ENCODE assay signal across 21 cellular contexts in the genomic region with DNA sequence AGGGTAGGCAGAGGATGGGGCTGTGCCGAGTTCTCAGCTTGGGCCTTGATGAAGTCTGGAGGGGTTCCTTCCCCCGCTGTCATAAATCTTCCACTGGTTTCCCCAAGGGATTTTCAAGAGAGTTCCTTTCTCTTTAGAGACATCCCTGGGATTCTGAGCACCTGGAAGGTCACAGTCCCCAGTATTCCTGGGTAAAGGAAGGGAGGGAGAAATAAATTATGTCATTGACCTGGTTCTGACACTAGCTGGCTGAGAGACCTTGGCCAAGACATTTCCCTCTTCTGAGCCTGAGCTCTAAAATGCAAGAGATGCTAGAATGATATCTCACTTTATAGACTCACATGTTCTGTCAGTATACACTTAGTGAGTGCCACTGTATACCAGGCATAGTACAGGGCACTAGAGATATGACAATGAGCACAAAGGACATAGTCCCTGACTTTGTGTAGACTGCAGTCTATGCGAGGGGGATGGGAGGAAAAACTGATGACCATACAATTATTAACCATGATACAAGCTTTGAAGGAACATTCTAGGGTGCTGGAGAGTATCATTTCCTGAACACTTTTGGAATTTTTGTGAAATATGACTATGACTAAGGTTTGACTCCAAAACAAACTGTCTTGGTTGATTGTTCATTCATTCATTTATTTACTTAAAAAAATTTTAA.
A peak's percentile ranks its signal among the peaks of the same experiment; 100 is the strongest.
DNase-seq lines count a peak whose midpoint lies in the region; ATAC-seq, FAIRE-seq and TF ChIP-seq lines count a peak whose summit lies in the region.
"Had no signal": no experiment of that assay in that cellular context is flagged by ENCODE, and none has a peak within 500 bp of the region (broad histone marks: within the 10 kb centered on the region; RNA-seq: fewer than 3 reads in every experiment).

No MANE protein-coding gene starts in this region.

- H3K14ac ChIP-seq in IMR-90 (replicated peaks; ENCODE audit: low read depth, low read length), result no peak overlapping the region

- H3K79me1 ChIP-seq in IMR-90 (ENCODE audit: low read depth in 1 of 2, low read length in 2 of 2), result no peaks in the 10 kb centered on the region

- TF ChIP-seq POLR2A in HepG2 (IDR thresholded peaks at IDR 0.05; ENCODE audit: insufficient read depth in 1 of 2, low read depth in 2 of 2, low read length in 2 of 2) (no peak), right lobe of liver (IDR thresholded peaks at IDR 0.05) (no peak), IMR-90 (IDR thresholded peaks at IDR 0.05; ENCODE audit: low read depth, low read length) (no peak), body of pancreas (IDR thresholded peaks at IDR 0.05) (no peak)

- H3K27me3 ChIP-seq in HepG2 (ENCODE audit: control insufficient read depth in 1 of 2, insufficient read depth in 2 of 2, low read length in 2 of 2), result peaks cover 0 to 11% of the 10 kb centered on the region in 2 experiments; a peak in 2 of 5 replicates
- H3K27me3 ChIP-seq in right lobe of liver, result no peaks in the 10 kb centered on the region
- no peaks in the 10 kb centered on the region for H3K27me3 ChIP-seq in IMR-90 (ENCODE audit: control insufficient read depth, insufficient read depth, low read length)
- H3K27me3 ChIP-seq in body of pancreas, result no peaks in the 10 kb centered on the region
- H3K27me3 ChIP-seq in pancreas, result no peaks in the 10 kb centered on the region

- DNase-seq in HepG2 (ENCODE audit: low spot score) (no peak), right lobe of liver (no peak), IMR-90 (no peak), body of pancreas (peak; percentile 30 to 61 (median 34)), pancreas (peak in 1 of 6 donors; percentile 28), NCI-H146 treated with DMSO at 0.1 percent for 48 hours (lab: John Stamatoyannopoulos, UW; ENCODE audit: unreplicated experiment) (no peak), NCI-H748 (lab: John Stamatoyannopoulos, UW; ENCODE audit: unreplicated experiment) (no peak), left cardiac atrium (no peak)
- DNase-seq: 8988T; C1 segment of cervical spinal cord; Calu3; CD4-positive, alpha-beta memory T cell; COR-L47; DMS153; DND-41; GM23248; H9; HFFc6 had no signal

- TF ChIP-seq CTCF in HepG2 (CRISPR knock-in tag; IDR thresholded peaks at IDR 0.05) (no peak), right lobe of liver (IDR thresholded peaks at IDR 0.05) (no peak), IMR-90 (conservative IDR thresholded peaks at IDR 0.05; ENCODE audit: low read depth, low read length) (no peak), body of pancreas (IDR thresholded peaks at IDR 0.05) (no peak), pancreas (IDR thresholded peaks at IDR 0.05) (no peak)

- 31% methylated on average over 3 of the region's 3 CpGs for WGBS in HepG2 (ENCODE audit: low lambda C conversion rate)
- 87% methylated on average over 3 of the region's 3 CpGs for WGBS in right lobe of liver (ENCODE audit: insufficient coverage, low coverage, low lambda C conversion rate, missing lambda C conversion rate)
- WGBS in IMR-90 (ENCODE audit: extremely low coverage in 2 of 2, insufficient read length in 1 of 2), 2 experiments, result no CpG with 5 or more reads among the region's 3 CpGs
- 78 to 85% methylated on average over 3 of the region's 3 CpGs for WGBS in body of pancreas, 2 donors
- WGBS in pancreas, 2 donors, result 81% methylated on average over 3 of the region's 3 CpGs

- no peak overlapping the region for H4K8ac ChIP-seq in IMR-90 (ENCODE audit: low read depth in 2 of 2, low read length in 2 of 2)

- no peak overlapping the region for H3K4me3 ChIP-seq in HepG2 (replicated peaks in 1 of 3; ENCODE audit: insufficient read depth in 1 of 3, low read depth in 2 of 3, low read length in 3 of 3)
- H3K4me3 ChIP-seq in right lobe of liver, result no peak overlapping the region
- no peak overlapping the region for H3K4me3 ChIP-seq in IMR-90 (ENCODE audit: insufficient read depth, low read depth, low read length)
- H3K4me3 ChIP-seq in body of pancreas, result no peak overlapping the region
- H3K4me3 ChIP-seq in pancreas, result no peak overlapping the region
- H3K4me3 ChIP-seq: GM12878, GM23248 had no signal

- ATAC-seq in HepG2 (no peak), right lobe of liver (no peak), IMR-90 (ENCODE audit: low read depth) (no peak), body of pancreas (peak; percentile 96), pancreas (peak; percentile 88 to 97 (median 94)), left cardiac atrium (no peak)
- ATAC-seq: GM12878 had no signal

- dilution Hi-C loops in IMR-90 (cut with HindIII; ENCODE audit: low sequenced_read_pairs, unreplicated experiment), result no loop called here

- no peak overlapping the region for H2BK5ac ChIP-seq in IMR-90 (ENCODE audit: low read depth, low read length, poor library complexity, severe bottlenecking)

- H3K79me2 ChIP-seq in HepG2 (ENCODE audit: insufficient read depth, low read length), result no peaks in the 10 kb centered on the region

- no peaks in the 10 kb centered on the region for H3K9me1 ChIP-seq in IMR-90 (ENCODE audit: insufficient read depth, low read length)

- H3K9ac ChIP-seq in HepG2 (ENCODE audit: insufficient read depth, low read depth, low read length), result no peak overlapping the region
- no peak overlapping the region for H3K9ac ChIP-seq in IMR-90 (ENCODE audit: low read depth, low read length)
- H3K9ac ChIP-seq: GM23248 had no signal

- H4K20me1 ChIP-seq in HepG2 (ENCODE audit: insufficient read depth, low read length), result no peaks in the 10 kb centered on the region
- H4K20me1 ChIP-seq in IMR-90 (ENCODE audit: insufficient read depth, low read length), result no peaks in the 10 kb centered on the region

- no peak overlapping the region for H3K56ac ChIP-seq in IMR-90 (ENCODE audit: extremely low read depth, insufficient read depth, low read length)

- H3K23ac ChIP-seq in IMR-90 (ENCODE audit: low read depth, low read length), result no peak overlapping the region

- H3K27ac ChIP-seq in HepG2 (ENCODE audit: extremely low read length, insufficient read depth, low read length), result no peak overlapping the region
- H3K27ac ChIP-seq in right lobe of liver, result no peak overlapping the region
- no peak overlapping the region for H3K27ac ChIP-seq in IMR-90 (ENCODE audit: insufficient read depth, low read length)
- H3K27ac ChIP-seq in body of pancreas, result peak overlapping the region in 1 of 4 donors; percentile 20
- H3K27ac ChIP-seq in pancreas, result no peak overlapping the region
- H3K27ac ChIP-seq: GM23248 had no signal

- H3K36me3 ChIP-seq in HepG2 (replicated peaks in 1 of 2; ENCODE audit: control insufficient read depth in 1 of 2, insufficient read depth in 2 of 2, low read length in 2 of 2) (no peaks in the 10 kb centered on the region), right lobe of liver (no peaks in the 10 kb centered on the region), IMR-90 (ENCODE audit: control insufficient read depth, insufficient read depth, low read length) (no peaks in the 10 kb centered on the region), body of pancreas (replicated peaks in 1 of 2; ENCODE audit: insufficient read depth in 1 of 2, low read depth in 2 of 2) (no peaks in the 10 kb centered on the region), pancreas (no peaks in the 10 kb centered on the region)

- no peaks in the 10 kb centered on the region for H3K4me1 ChIP-seq in HepG2 (ENCODE audit: insufficient read depth, low read length)
- H3K4me1 ChIP-seq in right lobe of liver, result no peaks in the 10 kb centered on the region
- no peaks in the 10 kb centered on the region for H3K4me1 ChIP-seq in IMR-90 (ENCODE audit: control insufficient read depth, insufficient read depth, low read length)
- H3K4me1 ChIP-seq in body of pancreas, result peaks cover 12% of the 10 kb centered on the region
- peaks cover 0 to 7% (median 0%) of the 10 kb centered on the region in 3 donors for H3K4me1 ChIP-seq in pancreas

- no peak for FAIRE-seq in HepG2 (lab: Jason Lieb, UNC)
- FAIRE-seq in pancreas (lab: Jason Lieb, UNC), result no peak
- FAIRE-seq: G401.6, GM12878, GM19239 had no signal

- no peak overlapping the region for H4K91ac ChIP-seq in IMR-90 (ENCODE audit: insufficient read depth, low read depth, low read length)

- no peak overlapping the region for H2BK15ac ChIP-seq in IMR-90 (ENCODE audit: low read depth, low read length)

- H2BK120ac ChIP-seq in IMR-90 (ENCODE audit: low read depth, low read length), result no peak overlapping the region

- H3K4ac ChIP-seq in IMR-90 (ENCODE audit: low read depth, low read length), result no peak overlapping the region

- H2AFZ ChIP-seq in HepG2 (ENCODE audit: low read length), result no peak overlapping the region
- no peak overlapping the region for H2AFZ ChIP-seq in IMR-90 (replicated peaks; ENCODE audit: low read length, poor library complexity)
- H2AFZ ChIP-seq: GM23248 had no signal

- H3K18ac ChIP-seq in IMR-90 (ENCODE audit: low read depth, low read length), result no peak overlapping the region

- no TSS peak for BruUV-seq in HepG2 (replicated peaks; lab: Mats Ljungman, UMichigan)
- BruUV-seq in IMR-90 (replicated peaks; lab: Mats Ljungman, UMichigan), result no TSS peak

- H3K9me3 ChIP-seq in HepG2 (ENCODE audit: low read length) (no peaks in the 10 kb centered on the region), right lobe of liver (no peaks in the 10 kb centered on the region), IMR-90 (ENCODE audit: control insufficient read depth, insufficient read depth, low read length) (no peaks in the 10 kb centered on the region), body of pancreas (no peaks in the 10 kb centered on the region), pancreas (no peaks in the 10 kb centered on the region)

- H2AK5ac ChIP-seq in IMR-90 (ENCODE audit: low read depth, low read length), result no peak overlapping the region

- CTCF ChIA-PET in HepG2 (lab: Yijun Ruan, JAX; ENCODE audit: low intra/inter-chr PET ratio, low total read pairs) (no interaction called here), IMR-90 (lab: Yijun Ruan, JAX) (interaction anchor here (1.0 kb wide), 1 partner anchor 9 kb away, joined by 3 read pairs; no protein-coding TSS in a partner anchor)

- TF ChIP-seq EP300 in HepG2 (IDR thresholded peaks at IDR 0.05; ENCODE audit: low read depth in 2 of 2, low read length in 2 of 2), result no peak
- TF ChIP-seq EP300 in HepG2 (CRISPR knock-in tag; IDR thresholded peaks at IDR 0.05; ENCODE audit: borderline replicate concordance), result no peak

- no peak overlapping the region for H4K5ac ChIP-seq in IMR-90 (ENCODE audit: low read depth, low read length)

- H2AK9ac ChIP-seq in IMR-90 (replicated peaks; ENCODE audit: low read depth, low read length, poor library complexity), result no peak overlapping the region

- H2BK20ac ChIP-seq in IMR-90 (ENCODE audit: low read depth, low read length), result 0 out of 2 replicates have a peak overlapping the region, but pooled peaks have one; percentile 16

- no peak overlapping the region for H3K4me2 ChIP-seq in HepG2 (ENCODE audit: low read depth, low read length)
- H3K4me2 ChIP-seq in IMR-90 (ENCODE audit: low read depth, low read length), result no peak overlapping the region

- POLR2A ChIA-PET in HepG2 (lab: Yijun Ruan, JAX), result no interaction called here
- POLR2A ChIA-PET in IMR-90 (lab: Charles Lee; ENCODE audit: unreplicated experiment), result no interaction called here

- intact Hi-C loops in HepG2 (cut with micrococcal nuclease; ENCODE audit: unreplicated experiment), result no loop called here
- intact Hi-C loops in right lobe of liver (cut with DNase I), result no loop called here
- intact Hi-C loops in IMR-90 (cut with micrococcal nuclease), result no loop called here
- intact Hi-C loops in body of pancreas (cut with DNase I), result no loop called here
- intact Hi-C loops in pancreas (cut with DNase I), result no loop called here
- intact Hi-C loops in left cardiac atrium (cut with DNase I), result no loop called here

- TF ChIP-seq RAD21 in HepG2 (CRISPR knock-in tag; IDR thresholded peaks at IDR 0.05), result no peak
- TF ChIP-seq RAD21 in IMR-90 (IDR thresholded peaks at IDR 0.05; ENCODE audit: low read length), result no peak

- in situ Hi-C loops in HepG2 (cut with HindIII; ENCODE audit: extremely low pct_ligation_motif_present, low pct_unique_long_range_greater_than_20kb) (no loop called here), IMR-90 (cut with MboI; ENCODE audit: low sequenced_read_pairs) (no loop called here)

Comparison
In these comparisons a context has a peak if more than half of its experiments do, and no peak if none do; other contexts are left out.
1. ATAC-seq: peak in body of pancreas (single experiment) and pancreas (4 of 4); none in HepG2 (single experiment), right lobe of liver (0 of 4), IMR-90 (single experiment) and left cardiac atrium (0 of 2).
2. DNase-seq: peak in body of pancreas (4 of 4); none in HepG2 (single experiment), right lobe of liver (0 of 3), IMR-90 (single experiment), NCI-H146 treated with DMSO at 0.1 percent for 48 hours (single experiment), NCI-H748 (single experiment) and left cardiac atrium (single experiment).